In genomic region chr11:101909087-101909486, GRCh38 we compare ENCODE assay signal across 21 cellular contexts. TPM values are rescaled to one million over a fixed set of nuclear protein-coding genes. Genes with fewer than 3 reads are reported as not detected.
A peak's percentile ranks its signal among the peaks of the same experiment; 100 is the strongest.
DNase-seq lines count a peak whose midpoint lies in the region; ATAC-seq and TF ChIP-seq lines count a peak whose summit lies in the region.
"Had no signal": no experiment of that assay in that cellular context is flagged by ENCODE, and none has a peak within 500 bp of the region (broad histone marks: within the 10 kb centered on the region; RNA-seq: fewer than 3 reads in every experiment).

No MANE protein-coding gene starts in this region.

- H2AFZ ChIP-seq in ACC112 (ENCODE audit: low read length, unreplicated experiment) = peak overlapping the region; percentile 3

- no peak for ATAC-seq in left lung

- H3K4me3 Mint-ChIP-seq in activated naive CD4-positive, alpha-beta T cell treated with anti-CD3 and anti-CD28 coated beads, Interleukin-2, amount 50 U/mL, for 24 hours = no peak overlapping the region

- peak overlapping the region; percentile 13 for H3K27ac Mint-ChIP-seq in activated naive CD4-positive, alpha-beta T cell treated with anti-CD3 and anti-CD28 coated beads, Interleukin-2, amount 50 U/mL, for 24 hours

- no peak for DNase-seq in activated naive CD4-positive, alpha-beta T cell treated with Interleukin-2 at 50 U/mL for 16 hours
- DNase-seq in adipocyte (ENCODE audit: low read depth) (peak; percentile 11), suprapubic skin (ENCODE audit: low spot score in 2 of 2) (no peak), NOMO-1 (lab: John Stamatoyannopoulos, UW; ENCODE audit: unreplicated experiment in 2 of 2) (no peak), COLO668 (lab: John Stamatoyannopoulos, UW; ENCODE audit: unreplicated experiment) (no peak), left lung (no peak)
- DNase-seq: ACHN, DMS153, DND-41, NCI-H1092 treated with DMSO at 0.1 percent for 48 hours, NCI-H1436, NCI-H187, NCI-H2081 treated with DMSO at 0.1 percent for 48 hours, NCI-H2171, NCI-H510A, NCI-H69 had no signal

- no peaks in the 10 kb centered on the region for H3K27me3 ChIP-seq in ACC112 (ENCODE audit: insufficient read depth, low read length)
- no peaks in the 10 kb centered on the region for H3K27me3 ChIP-seq in adipocyte (replicated peaks; ENCODE audit: control insufficient read depth, insufficient read depth, low read length)
- no peaks in the 10 kb centered on the region for H3K27me3 ChIP-seq in suprapubic skin
- H3K27me3 ChIP-seq in left lung = no peaks in the 10 kb centered on the region
- H3K27me3 ChIP-seq: SJCRH30 had no signal

- no peak overlapping the region for H3K4me3 ChIP-seq in ACC112 (ENCODE audit: low read depth, low read length)
- peak overlapping the region; percentile 68 for H3K4me3 ChIP-seq in adipocyte (ENCODE audit: low read length)
- H3K4me3 ChIP-seq in suprapubic skin = no peak overlapping the region
- H3K4me3 ChIP-seq in left lung = no peak overlapping the region
- H3K4me3 ChIP-seq: SJCRH30 had no signal

- H3K36me3 Mint-ChIP-seq in activated naive CD4-positive, alpha-beta T cell treated with anti-CD3 and anti-CD28 coated beads, Interleukin-2, amount 50 U/mL, for 24 hours = no peaks in the 10 kb centered on the region

- H3K27ac ChIP-seq in ACC112 (ENCODE audit: low read depth, low read length) = no peak overlapping the region
- H3K27ac ChIP-seq in suprapubic skin = peak overlapping the region; percentile 43
- no peak overlapping the region for H3K27ac ChIP-seq in left lung
- H3K27ac ChIP-seq: 22Rv1, SJCRH30 had no signal

- no peaks in the 10 kb centered on the region for H3K9me3 Mint-ChIP-seq in activated naive CD4-positive, alpha-beta T cell treated with anti-CD3 and anti-CD28 coated beads, Interleukin-2, amount 50 U/mL, for 24 hours

- no peaks in the 10 kb centered on the region for H3K9me3 ChIP-seq in adipocyte (ENCODE audit: control insufficient read depth, low read length)
- H3K9me3 ChIP-seq in suprapubic skin = no peaks in the 10 kb centered on the region
- no peaks in the 10 kb centered on the region for H3K9me3 ChIP-seq in left lung
- H3K9me3 ChIP-seq: SJCRH30 had no signal

- peak overlapping the region; percentile 68 for H3K9ac ChIP-seq in adipocyte (ENCODE audit: low read length)

- peaks cover 21% of the 10 kb centered on the region for H3K4me1 ChIP-seq in ACC112 (ENCODE audit: control insufficient read depth, insufficient read depth, low read length, unreplicated experiment)
- H3K4me1 ChIP-seq in adipocyte (ENCODE audit: control insufficient read depth, insufficient read depth, low read length) = peaks cover 32% of the 10 kb centered on the region
- peaks cover 2% of the 10 kb centered on the region for H3K4me1 ChIP-seq in suprapubic skin
- H3K4me1 ChIP-seq in left lung = no peaks in the 10 kb centered on the region
- H3K4me1 ChIP-seq: SJCRH30 had no signal

- peaks cover under 1% of the 10 kb centered on the region for H3K4me1 Mint-ChIP-seq in activated naive CD4-positive, alpha-beta T cell treated with anti-CD3 and anti-CD28 coated beads, Interleukin-2, amount 50 U/mL, for 24 hours

- H3K36me3 ChIP-seq in ACC112 (ENCODE audit: insufficient read depth, low read length) (no peaks in the 10 kb centered on the region), adipocyte (ENCODE audit: control insufficient read depth, insufficient read depth, low read length, severe bottlenecking) (no peaks in the 10 kb centered on the region), suprapubic skin (no peaks in the 10 kb centered on the region), left lung (no peaks in the 10 kb centered on the region)
- H3K36me3 ChIP-seq: SJCRH30 had no signal

- TF ChIP-seq CTCF in suprapubic skin (IDR thresholded peaks at IDR 0.05) (no peak), left lung (IDR thresholded peaks at IDR 0.05) (no peak)

- 53% methylated on average over 2 of the region's 2 CpGs for WGBS in suprapubic skin

- no peaks in the 10 kb centered on the region for H3K79me2 ChIP-seq in ACC112 (ENCODE audit: control insufficient read depth, insufficient read depth, low read length, unreplicated experiment)

- intact Hi-C loops in left lung (cut with DNase I) = no loop called here

- peaks cover 9% of the 10 kb centered on the region for H3K27me3 Mint-ChIP-seq in activated naive CD4-positive, alpha-beta T cell treated with anti-CD3 and anti-CD28 coated beads, Interleukin-2, amount 50 U/mL, for 24 hours

- TF ChIP-seq POLR2A in suprapubic skin (IDR thresholded peaks at IDR 0.05) = no peak

- no peak for TF ChIP-seq EP300 in suprapubic skin (IDR thresholded peaks at IDR 0.05)

RNA-seq across cellular contexts. Expression of gene CEP126, which starts 5.7 kb away (rescaled TPM):
- total RNA-seq in suprapubic skin (10 to 100 TPM in 1 of 4 donors, 1 to 10 TPM in 3; 2.4 to 10.2 (median 4.6) TPM), left lung (1 to 10 TPM; 3.6 to 4.1 TPM)

RNA-seq across cellular contexts. Expression of gene ANGPTL5, which starts 7.2 kb away (rescaled TPM):
- total RNA-seq in suprapubic skin (1 to 10 TPM in 1 of 4 donors, under 1 TPM in 2, not detected in 1; 0.73 to 2.3 (median 0.76) TPM), left lung (under 1 TPM; 0.09 to 0.34 TPM)
- total RNA-seq: HT-29, SJCRH30 had no signal
